18 cellular contexts compared by ENCODE assay signal in genomic region chr6:115001726-115002436, GRCh38.
DNase-seq lines count a peak whose midpoint lies in the region; ATAC-seq and TF ChIP-seq lines count a peak whose summit lies in the region.
"Had no signal": no experiment of that assay in that cellular context is flagged by ENCODE, and none has a peak within 500 bp of the region (broad histone marks: within the 10 kb centered on the region; RNA-seq: fewer than 3 reads in every experiment).

No MANE protein-coding gene starts in this region.

- H3K9ac ChIP-seq in PC-3 (ENCODE audit: low read length) = no peak overlapping the region

- H3K27me3 ChIP-seq in CD8-positive, alpha-beta memory T cell (ENCODE audit: insufficient read depth, low read length, poor library complexity, severe bottlenecking) = no peaks in the 10 kb centered on the region
- H3K27me3 ChIP-seq in PC-3 (ENCODE audit: low read length) (no peaks in the 10 kb centered on the region), foreskin keratinocyte (no peaks in the 10 kb centered on the region), testis (no peaks in the 10 kb centered on the region)
- H3K27me3 ChIP-seq: ascending aorta, left lung had no signal

- no peaks in the 10 kb centered on the region for H3K9me2 ChIP-seq in PC-3 (replicated peaks; ENCODE audit: low read length)

- no peaks in the 10 kb centered on the region for H3K27me3 Mint-ChIP-seq in CD8-positive, alpha-beta memory T cell
- H3K27me3 Mint-ChIP-seq: naive B cell, T-cell had no signal

- DNase-seq in CD8-positive, alpha-beta memory T cell = no peak
- DNase-seq in PC-3 (peak; percentile 4), foreskin keratinocyte (peak in 1 of 2 donors; percentile 31), NCI-H1417 treated with DMSO at 0.1 percent for 48 hours (lab: John Stamatoyannopoulos, UW) (no peak), testis (no peak)
- DNase-seq: activated CD4-positive, alpha-beta T cell treated with anti-CD3 and anti-CD28 coated beads for 1 hour; dermis blood vessel endothelial cell; hypothalamus; left lung; naive B cell; NCI-H1092 treated with DMSO at 0.1 percent for 48 hours; T-cell; trophoblast cell had no signal

- H3K36me3 ChIP-seq in CD8-positive, alpha-beta memory T cell (ENCODE audit: insufficient read depth, low read length) = no peaks in the 10 kb centered on the region
- H3K36me3 ChIP-seq in PC-3 (ENCODE audit: low read depth, low read length) = no peaks in the 10 kb centered on the region
- no peaks in the 10 kb centered on the region for H3K36me3 ChIP-seq in testis (ENCODE audit: low read depth, missing control alignments)
- H3K36me3 ChIP-seq: ascending aorta, HAP-1, left lung had no signal

- H4K20me1 ChIP-seq in PC-3 (ENCODE audit: low read length) = no peaks in the 10 kb centered on the region

- peaks cover 0 to 1% (median 0%) of the 10 kb centered on the region in 3 donors for H3K4me1 Mint-ChIP-seq in CD8-positive, alpha-beta memory T cell
- H3K4me1 Mint-ChIP-seq: CD14-positive monocyte, naive B cell, T-cell had no signal

- POLR2A ChIA-PET in CD8-positive, alpha-beta memory T cell (lab: Charles Lee) = no interaction called here
- POLR2A ChIA-PET in PC-3 (lab: Charles Lee; ENCODE audit: unreplicated experiment) = no interaction called here

- CTCF ChIA-PET in CD8-positive, alpha-beta memory T cell (lab: Charles Lee) = no interaction called here
- CTCF ChIA-PET in PC-3 (lab: Charles Lee) = no interaction called here

- H3K36me3 Mint-ChIP-seq in CD8-positive, alpha-beta memory T cell = no peaks in the 10 kb centered on the region
- H3K36me3 Mint-ChIP-seq: CD14-positive monocyte, naive B cell, T-cell had no signal

- WGBS in testis, 2 donors = 74 to 78% methylated on average over 10 of the region's 10 CpGs

- peak overlapping the region in 1 of 8 donors; percentile 10 for H3K27ac Mint-ChIP-seq in CD8-positive, alpha-beta memory T cell
- H3K27ac Mint-ChIP-seq: T-cell had no signal

- peak overlapping the region in 5 of 7 donors; percentile 55 to 76 (median 60) for H3K4me3 Mint-ChIP-seq in CD8-positive, alpha-beta memory T cell
- H3K4me3 Mint-ChIP-seq: CD14-positive monocyte, naive B cell, T-cell had no signal

- peak overlapping the region; percentile 30; the same call in 1 of the 2 replicates for H2AFZ ChIP-seq in PC-3 (ENCODE audit: low read length)

- intact Hi-C loops in PC-3 (cut with micrococcal nuclease) = no loop called here
- intact Hi-C loops in testis (cut with DNase I; ENCODE audit: low total_unique reads) = no loop called here

- H3K9me3 ChIP-seq in CD8-positive, alpha-beta memory T cell (ENCODE audit: low read length) = no peaks in the 10 kb centered on the region
- H3K9me3 ChIP-seq in PC-3 (ENCODE audit: low read length) (no peaks in the 10 kb centered on the region), testis (no peaks in the 10 kb centered on the region)
- H3K9me3 ChIP-seq: ascending aorta, HAP-1 had no signal

- no peaks in the 10 kb centered on the region for H3K4me1 ChIP-seq in CD8-positive, alpha-beta memory T cell (ENCODE audit: insufficient read depth, low read length)
- H3K4me1 ChIP-seq in PC-3 (ENCODE audit: insufficient read depth, low read length) = no peaks in the 10 kb centered on the region
- peaks cover 6% of the 10 kb centered on the region for H3K4me1 ChIP-seq in foreskin keratinocyte
- no peaks in the 10 kb centered on the region for H3K4me1 ChIP-seq in testis
- H3K4me1 ChIP-seq: ascending aorta, HAP-1, left lung had no signal

- H3K79me2 ChIP-seq in PC-3 (ENCODE audit: low read length) = no peaks in the 10 kb centered on the region

- no peak for TF ChIP-seq CTCF in PC-3 (conservative IDR thresholded peaks at IDR 0.05; ENCODE audit: low read depth, low read length)
- no peak for TF ChIP-seq CTCF in foreskin keratinocyte (conservative IDR thresholded peaks at IDR 0.05)
- TF ChIP-seq CTCF in testis (IDR thresholded peaks at IDR 0.05) = no peak

- ATAC-seq in GM19455 (IDR thresholded peaks at IDR 0.05; ENCODE audit: unreplicated experiment) = peak; percentile 47
- no peak for ATAC-seq in PC-3
- ATAC-seq in foreskin keratinocyte = peak; percentile 11
- no peak for ATAC-seq in HG03196 (IDR thresholded peaks at IDR 0.05; ENCODE audit: unreplicated experiment)
- ATAC-seq: left lung had no signal

- H3K27ac ChIP-seq in CD8-positive, alpha-beta memory T cell (ENCODE audit: low read depth, low read length) = no peak overlapping the region
- H3K27ac ChIP-seq in PC-3 (ENCODE audit: low read length) = no peak overlapping the region
- H3K27ac ChIP-seq in foreskin keratinocyte = no peak overlapping the region
- H3K27ac ChIP-seq in testis = no peak overlapping the region
- H3K27ac ChIP-seq: ascending aorta, left lung had no signal

- TF ChIP-seq POLR2A in testis (IDR thresholded peaks at IDR 0.05) = no peak

- BruUV-seq in PC-3 (replicated peaks; lab: Mats Ljungman, UMichigan) = no TSS peak

- H3K9me3 Mint-ChIP-seq in CD8-positive, alpha-beta memory T cell = peaks cover 0 to 10% (median 2%) of the 10 kb centered on the region in 5 donors

- H3K4me3 ChIP-seq in CD8-positive, alpha-beta memory T cell (ENCODE audit: low read length) = no peak overlapping the region
- no peak overlapping the region for H3K4me3 ChIP-seq in PC-3 (ENCODE audit: low read length)
- H3K4me3 ChIP-seq in testis = no peak overlapping the region
- H3K4me3 ChIP-seq: ascending aorta, HAP-1, left lung had no signal

- no peaks in the 10 kb centered on the region for H3F3A ChIP-seq in PC-3 (ENCODE audit: low read length, unreplicated experiment)

- peak overlapping the region; percentile 26; the same call in 1 of the 2 replicates for H3K4me2 ChIP-seq in PC-3 (ENCODE audit: low read length)

Comparison
In these comparisons a context has a peak if more than half of its experiments do, and no peak if none do; other contexts are left out.
1. ATAC-seq: peak in GM19455 (single experiment) and foreskin keratinocyte (single experiment); none in PC-3 (single experiment) and HG03196 (single experiment).